25 cellular contexts compared by ENCODE assay signal in genomic region chr10:130772676-130773075, GRCh38.
"Had no signal": no experiment of that assay in that cellular context is flagged by ENCODE, and none has a peak within 500 bp of the region (broad histone marks: within the 10 kb centered on the region; RNA-seq: fewer than 3 reads in every experiment).

No MANE protein-coding gene starts in this region.

- DNase-seq: colonic mucosa; effector CD8-positive, alpha-beta T cell; endodermal cell; foreskin fibroblast; left cardiac atrium; mesenchymal stem cell; midbrain; naive thymus-derived CD4-positive, alpha-beta T cell; pancreas; stimulated activated CD4-positive, alpha-beta T cell treated with anti-CD3 and anti-CD28 coated beads, Interleukin-2, amount 100 ng/mL, for 24 hours; stimulated activated CD4-positive, alpha-beta T cell treated with anti-CD3 and anti-CD28 coated beads, Interleukin-4, amount 100 ng/mL, for 24 hours; transverse colon had no signal

- H3K36me3 Mint-ChIP-seq: stimulated activated memory B cell treated with anti-CD40 and anti-IgM and Interleukin-4, amounts not matched to agents 10 μg/mL and 1 μg/mL and 100 μg/mL, for 72 hours had no signal

- H3K4me1 ChIP-seq: colonic mucosa, gastrocnemius medialis, left lung, pancreas, right lobe of liver, transverse colon, vagina had no signal

- H3K27me3 ChIP-seq: colonic mucosa, hepatocyte, pancreas, right lobe of liver, transverse colon, vagina had no signal

- H3K36me3 ChIP-seq: colonic mucosa, gastrocnemius medialis, left lung, neutrophil, pancreas, right lobe of liver, transverse colon, vagina had no signal

- H3K4me3 Mint-ChIP-seq: dendritic cell treated with granulocyte-macrophage colony-stimulating factor and Interleukin-4, amounts not matched to agents 40 ng/mL and 50 ng/mL, for 4 days; endodermal cell; naive thymus-derived CD4-positive, alpha-beta T cell; stimulated activated memory B cell treated with anti-CD40 and anti-IgM and Interleukin-4, amounts not matched to agents 10 μg/mL and 1 μg/mL and 100 μg/mL, for 72 hours; stimulated activated naive CD8-positive, alpha-beta T cell treated with anti-CD3 and anti-CD28 coated beads, Interleukin-15, Interleukin-2, amounts not matched to agents 100 ng/mL and 50 ng/mL, for 24 hours had no signal

- ATAC-seq: esophagus mucosa; gastrocnemius medialis; left cardiac atrium; left lung; naive thymus-derived CD4-positive, alpha-beta T cell; pancreas; right lobe of liver; stimulated activated memory B cell treated with anti-CD40 and anti-IgM and Interleukin-4, amounts not matched to agents 10 μg/mL and 1 μg/mL and 100 μg/mL, for 72 hours had no signal

- H3K4me1 Mint-ChIP-seq: naive thymus-derived CD4-positive, alpha-beta T cell; stimulated activated memory B cell treated with anti-CD40 and anti-IgM and Interleukin-4, amounts not matched to agents 10 μg/mL and 1 μg/mL and 100 μg/mL, for 72 hours had no signal

- H3K4me3 ChIP-seq: colonic mucosa, gastrocnemius medialis, hepatocyte, left lung, pancreas, right lobe of liver, smooth muscle cell, transverse colon, vagina had no signal

- H3K9me3 ChIP-seq: colonic mucosa, gastrocnemius medialis, neutrophil, pancreas, right lobe of liver, transverse colon, vagina had no signal

- H3K27ac ChIP-seq: colonic mucosa, epithelial cell of prostate, gastrocnemius medialis, hepatocyte, left lung, neutrophil, pancreas, right lobe of liver, transverse colon, vagina had no signal

- H3K27ac Mint-ChIP-seq: dendritic cell treated with granulocyte-macrophage colony-stimulating factor and Interleukin-4, amounts not matched to agents 40 ng/mL and 50 ng/mL, for 4 days; endodermal cell; naive thymus-derived CD4-positive, alpha-beta T cell; progenitor cell of endocrine pancreas; stimulated activated memory B cell treated with anti-CD40 and anti-IgM and Interleukin-4, amounts not matched to agents 10 μg/mL and 1 μg/mL and 100 μg/mL, for 72 hours; stimulated activated naive CD8-positive, alpha-beta T cell treated with anti-CD3 and anti-CD28 coated beads, Interleukin-15, Interleukin-2, amounts not matched to agents 100 ng/mL and 50 ng/mL, for 24 hours had no signal

- FAIRE-seq: pancreas had no signal
